Comparison of ENCODE assay signal across 3 cellular contexts in genomic region chr10:68611227-68611626, GRCh38.
TF ChIP-seq lines count a peak whose summit lies in the region.

No MANE protein-coding gene starts in this region.

TF ChIP-seq in GM23338, 12 proteins besides CTCF, POLR2A, EP300 and RAD21:
- TF ChIP-seq EZH2 (IDR thresholded peaks at IDR 0.05; ENCODE audit: low read depth, unreplicated experiment) = no peak
- TF ChIP-seq REST (IDR thresholded peaks at IDR 0.05; ENCODE audit: unreplicated experiment) = no peak

TF ChIP-seq in HEK293, 187 proteins besides CTCF, POLR2A, EP300 and RAD21:
- TF ChIP-seq ZNF121 (tag by site-specific recombination; IDR thresholded peaks at IDR 0.05) (peak; percentile 80), RBAK (tag by site-specific recombination; IDR thresholded peaks at IDR 0.05) (no peak)

TF ChIP-seq in K562, 482 proteins besides CTCF, POLR2A, EP300 and RAD21:
- TF ChIP-seq FOS (IDR thresholded peaks at IDR 0.05; ENCODE audit: extremely low read depth, insufficient read length) (no peak), CBFA2T2 (conservative IDR thresholded peaks at IDR 0.05) (no peak), ZNF121 (CRISPR knock-in tag; conservative IDR thresholded peaks at IDR 0.05) (peak; percentile 59), BRD9 (IDR thresholded peaks at IDR 0.05; ENCODE audit: low read depth, partially characterized antibody) (no peak)
